Comparison of ENCODE assay signal across 11 cellular contexts in the genomic region with DNA sequence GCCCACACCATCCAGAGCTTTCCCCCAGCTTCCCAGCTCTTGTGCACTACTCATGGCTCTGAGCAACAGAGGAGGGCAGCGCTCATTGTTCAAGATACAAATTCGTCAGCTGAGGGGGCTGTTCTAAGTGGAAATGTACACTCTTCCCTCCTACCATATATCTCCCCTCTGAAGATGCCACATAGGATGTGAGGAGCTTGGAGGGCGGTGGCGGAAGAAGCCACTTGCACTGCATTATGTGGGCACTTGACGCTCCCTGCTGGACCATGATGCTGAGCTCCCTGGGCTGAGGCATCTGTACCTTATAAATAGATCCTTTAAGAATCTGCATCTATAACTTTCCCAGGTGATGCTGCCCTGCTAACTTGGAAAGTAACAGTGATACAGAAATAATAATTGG.
"Had no signal": no experiment of that assay in that cellular context is flagged by ENCODE, and none has a peak within 500 bp of the region (broad histone marks: within the 10 kb centered on the region; RNA-seq: fewer than 3 reads in every experiment).

No MANE protein-coding gene starts in this region.

- H3K36me3 ChIP-seq: adrenal gland, esophagus muscularis mucosa, tibial artery had no signal

- H3K9me3 ChIP-seq: adrenal gland, esophagus muscularis mucosa, tibial artery had no signal

- H3K4me1 ChIP-seq: adrenal gland, parathyroid adenoma had no signal

- DNase-seq: activated B cell treated with CpG ODN at 0.5 μM for 24 hours; activated CD4-positive, alpha-beta T cell treated with anti-CD3 and anti-CD28 coated beads, Interleukin-2, amount 50 U/mL, for 1 hour; activated naive CD4-positive, alpha-beta T cell treated with anti-CD3 and anti-CD28 coated beads for 36 hours; activated T-cell treated with anti-CD3 and anti-CD28 coated beads for 4 hours; stimulated activated CD4-positive, alpha-beta T cell treated with anti-CD3 and anti-CD28 coated beads, Interleukin-4, amount 100 ng/mL, for 4 hours; T-helper 1 cell; tibial artery had no signal

- H3K4me3 ChIP-seq: adrenal gland, esophagus muscularis mucosa, tibial artery had no signal

- H2AFZ ChIP-seq: parathyroid adenoma had no signal

- H3K27ac ChIP-seq: adrenal gland, parathyroid adenoma had no signal

- ATAC-seq: activated T-helper 17 cell treated with anti-CD3 and anti-CD28 coated beads, Interleukin-2, amount 50 U/mL, for 72 hours had no signal

- H3K79me2 ChIP-seq: parathyroid adenoma had no signal

- H3K9ac ChIP-seq: parathyroid adenoma had no signal

- H3K27me3 ChIP-seq: adrenal gland, esophagus muscularis mucosa, tibial artery had no signal
